ENCODE assay signal across 27 cellular contexts in genomic region chr11:16758382-16759024, GRCh38. TPM values are rescaled to one million over a fixed set of nuclear protein-coding genes. Genes with fewer than 3 reads are reported as not detected.
DNase-seq lines count a peak whose midpoint lies in the region; ATAC-seq, FAIRE-seq and TF ChIP-seq lines count a peak whose summit lies in the region.
"Had no signal": no experiment of that assay in that cellular context is flagged by ENCODE, and none has a peak within 500 bp of the region (broad histone marks: within the 10 kb centered on the region; RNA-seq: fewer than 3 reads in every experiment).

No MANE protein-coding gene starts in this region.

- TF ChIP-seq EP300 in K562 (IDR thresholded peaks at IDR 0.05; ENCODE audit: low read length) = no peak

- in situ Hi-C loops in K562 (cut with MboI) = no loop called here

- no peak for TF ChIP-seq RAD21 in K562 (CRISPR knock-in tag; conservative IDR thresholded peaks at IDR 0.05 in 1 of 2, IDR thresholded peaks at IDR 0.05 in 1 of 2)

- ATAC-seq in activated T-cell treated with anti-CD3 and anti-CD28 coated beads, Interleukin-2, amount 50 U/mL, for 4 hours = no peak
- no peak for ATAC-seq in CD4-positive, alpha-beta T cell (ENCODE audit: poor library complexity)
- ATAC-seq in K562 = peak; percentile 52
- ATAC-seq in natural killer cell = no peak
- ATAC-seq: gastroesophageal sphincter had no signal

- no peak overlapping the region for H3K4me3 ChIP-seq in K562
- H3K4me3 ChIP-seq: ascending aorta, gastroesophageal sphincter, psoas muscle, SK-N-MC had no signal

- no peaks in the 10 kb centered on the region for H3K9me1 ChIP-seq in K562 (ENCODE audit: control insufficient read depth, insufficient read depth, low read length)

- H4K20me1 ChIP-seq in K562 (replicated peaks; ENCODE audit: control insufficient read depth, insufficient read depth, low read length) = no peaks in the 10 kb centered on the region

- H3K27ac Mint-ChIP-seq in activated T-cell treated with anti-CD3 and anti-CD28 coated beads, Interleukin-2, amount 50 U/mL, for 24 hours = peak overlapping the region; percentile 61
- peak overlapping the region; percentile 63 for H3K27ac Mint-ChIP-seq in CD4-positive, alpha-beta T cell
- H3K27ac Mint-ChIP-seq in natural killer cell = peak overlapping the region; percentile 16 to 34

- no peaks in the 10 kb centered on the region for H3K27me3 Mint-ChIP-seq in activated T-cell treated with anti-CD3 and anti-CD28 coated beads, Interleukin-2, amount 50 U/mL, for 24 hours
- H3K27me3 Mint-ChIP-seq in activated T-cell treated with anti-CD3 and anti-CD28 coated beads, Interleukin-2, amount 50 U/mL, for 4 hours (ENCODE audit: low read depth) = no peaks in the 10 kb centered on the region
- no peaks in the 10 kb centered on the region for H3K27me3 Mint-ChIP-seq in CD4-positive, alpha-beta T cell
- H3K27me3 Mint-ChIP-seq in natural killer cell (ENCODE audit: low read depth in 2 of 2) = no peaks in the 10 kb centered on the region

- no peak overlapping the region for H3K27ac ChIP-seq in CD4-positive, alpha-beta T cell (ENCODE audit: low read depth, low read length)
- no peak overlapping the region for H3K27ac ChIP-seq in K562 (ENCODE audit: extremely low read depth, low read depth, low read length)
- H3K27ac ChIP-seq: ascending aorta, gastroesophageal sphincter had no signal

- H2AFZ ChIP-seq in K562 (ENCODE audit: low read depth, low read length) = no peak overlapping the region

- CTCF ChIA-PET in CD4-positive, alpha-beta T cell (lab: Charles Lee) = no interaction called here
- CTCF ChIA-PET in K562 (lab: Yijun Ruan, JAX; ENCODE audit: low intra/inter-chr PET ratio) = no interaction called here
- CTCF ChIA-PET in GM10248 (lab: Yijun Ruan, JAX) = interaction anchor here (0.9 kb wide), 1 partner anchor 13 kb away, joined by 3 read pairs; no protein-coding TSS in a partner anchor

- peaks cover 28% of the 10 kb centered on the region for H3K4me1 Mint-ChIP-seq in activated T-cell treated with anti-CD3 and anti-CD28 coated beads, Interleukin-2, amount 50 U/mL, for 24 hours (ENCODE audit: low read depth)
- H3K4me1 Mint-ChIP-seq in activated T-cell treated with anti-CD3 and anti-CD28 coated beads, Interleukin-2, amount 50 U/mL, for 4 hours (ENCODE audit: low read depth) = peaks cover 18% of the 10 kb centered on the region
- H3K4me1 Mint-ChIP-seq in CD4-positive, alpha-beta T cell (ENCODE audit: low read depth) = peaks cover 11% of the 10 kb centered on the region
- H3K4me1 Mint-ChIP-seq in natural killer cell = peaks cover 0 to 5% of the 10 kb centered on the region in 2 donors

- DNase-seq in activated T-cell treated with anti-CD3 and anti-CD28 coated beads, Interleukin-2, amount 50 U/mL, for 24 hours = no peak
- DNase-seq in activated T-cell treated with anti-CD3 and anti-CD28 coated beads, Interleukin-2, amount 50 U/mL, for 4 hours = no peak
- no peak for DNase-seq in CD4-positive, alpha-beta T cell
- DNase-seq in K562 (ENCODE audit: extremely low read depth in 1 of 4, low spot score in 3 of 4) = no peak
- no peak for DNase-seq in natural killer cell
- no peak for DNase-seq in GM10248 (ENCODE audit: extremely low spot score)
- no peak for DNase-seq in DMS79 (lab: John Stamatoyannopoulos, UW)
- DNase-seq in DMS53 treated with DMSO at 0.1 percent for 48 hours (lab: John Stamatoyannopoulos, UW; ENCODE audit: unreplicated experiment) = no peak
- DNase-seq: activated CD4-positive, alpha-beta T cell treated with anti-CD3 and anti-CD28 coated beads for 1 hour; activated CD8-positive, alpha-beta memory T cell treated with anti-CD3 and anti-CD28 coated beads for 24 hours; activated naive CD4-positive, alpha-beta T cell treated with anti-CD3 and anti-CD28 coated beads, Interleukin-2, amount 50 U/mL, for 16 hours; central memory CD4-positive, alpha-beta T cell; DMS79 treated with DMSO at 0.1 percent for 48 hours; hippocampal formation; left cardiac atrium; NCI-H1436; NCI-H446; NCI-H774; nucleus accumbens; psoas muscle; RPMI8226; stimulated activated naive CD4-positive, alpha-beta T cell treated with Interleukin-2 at 50 U/mL for 16 hours; T-helper 2 cell had no signal

- no TSS peak for BruUV-seq in K562 (replicated peaks; lab: Mats Ljungman, UMichigan)

- no peak overlapping the region for H3K9ac ChIP-seq in K562 (ENCODE audit: insufficient read depth in 1 of 2, low read depth in 2 of 2, low read length in 2 of 2)

- peaks cover 51% of the 10 kb centered on the region for H3K36me3 Mint-ChIP-seq in activated T-cell treated with anti-CD3 and anti-CD28 coated beads, Interleukin-2, amount 50 U/mL, for 24 hours (ENCODE audit: low read depth)
- H3K36me3 Mint-ChIP-seq in activated T-cell treated with anti-CD3 and anti-CD28 coated beads, Interleukin-2, amount 50 U/mL, for 4 hours (ENCODE audit: insufficient read depth) = peaks cover 33% of the 10 kb centered on the region
- H3K36me3 Mint-ChIP-seq in CD4-positive, alpha-beta T cell (ENCODE audit: low read depth) = peaks cover 50% of the 10 kb centered on the region
- H3K36me3 Mint-ChIP-seq in natural killer cell = peaks cover 19% of the 10 kb centered on the region

- intact Hi-C loops in CD4-positive, alpha-beta T cell (cut with DNase I, micrococcal nuclease) = no loop called here
- intact Hi-C loops in K562 (cut with micrococcal nuclease) (no loop called here), natural killer cell (cut with micrococcal nuclease) (no loop called here)

- TF ChIP-seq CTCF in CD4-positive, alpha-beta T cell (IDR thresholded peaks at IDR 0.05) = no peak
- TF ChIP-seq CTCF in K562 (IDR thresholded peaks at IDR 0.05 in 2 of 3, conservative IDR thresholded peaks at IDR 0.05 in 1 of 3; ENCODE audit: insufficient read depth in 2 of 3, low read depth in 1 of 3, low read length in 3 of 3) (no peak), natural killer cell (IDR thresholded peaks at IDR 0.05) (no peak), GM10248 (IDR thresholded peaks at IDR 0.05; ENCODE audit: control extremely low read depth, extremely low read depth, low read depth, missing control alignments) (no peak)

- FAIRE-seq in K562 (lab: Jason Lieb, UNC) = no peak
- FAIRE-seq: urothelium cell line had no signal

- TF ChIP-seq POLR2A in K562 (conservative IDR thresholded peaks at IDR 0.05) = no peak; the same call in 1 of the 2 replicates

- 58% methylated on average over 4 of the region's 4 CpGs for WGBS in K562 (ENCODE audit: insufficient coverage, low coverage, missing lambda C conversion rate)

- H3K27me3 ChIP-seq in CD4-positive, alpha-beta T cell (ENCODE audit: control insufficient read depth, insufficient read depth, low read length) = no peaks in the 10 kb centered on the region
- no peaks in the 10 kb centered on the region; a peak in 2 of 5 replicates for H3K27me3 ChIP-seq in K562 (ENCODE audit: control insufficient read depth in 2 of 2, insufficient read depth in 2 of 2, low read length in 2 of 2)
- H3K27me3 ChIP-seq: ascending aorta, gastroesophageal sphincter had no signal

- H3K79me2 ChIP-seq in K562 (ENCODE audit: control insufficient read depth, insufficient read depth, low read length) = no peaks in the 10 kb centered on the region

- no peaks in the 10 kb centered on the region for H3K9me3 Mint-ChIP-seq in activated T-cell treated with anti-CD3 and anti-CD28 coated beads, Interleukin-2, amount 50 U/mL, for 24 hours
- no peaks in the 10 kb centered on the region for H3K9me3 Mint-ChIP-seq in activated T-cell treated with anti-CD3 and anti-CD28 coated beads, Interleukin-2, amount 50 U/mL, for 4 hours
- H3K9me3 Mint-ChIP-seq in CD4-positive, alpha-beta T cell = no peaks in the 10 kb centered on the region
- no peaks in the 10 kb centered on the region for H3K9me3 Mint-ChIP-seq in natural killer cell

- H3K9me3 ChIP-seq in CD4-positive, alpha-beta T cell (ENCODE audit: control insufficient read depth, low read length) = no peaks in the 10 kb centered on the region
- H3K9me3 ChIP-seq in K562 (replicated peaks; ENCODE audit: control insufficient read depth, insufficient read depth, low read depth, low read length) = no peaks in the 10 kb centered on the region
- H3K9me3 ChIP-seq: ascending aorta, gastroesophageal sphincter, psoas muscle had no signal

- POLR2A ChIA-PET in CD4-positive, alpha-beta T cell (lab: Charles Lee) = interaction anchor here (1.2 kb wide), 1 partner anchor 20 kb away, joined by 3 read pairs; the partner anchor contains the start of gene C11orf58
- POLR2A ChIA-PET in K562 (lab: Yijun Ruan, JAX) = no interaction called here
- POLR2A ChIA-PET in GM10248 (lab: Yijun Ruan, JAX) = interaction anchor here (0.6 kb wide), 1 partner anchor 1543 kb away, joined by 5 read pairs; no protein-coding TSS in a partner anchor

- no peak overlapping the region for H3K4me3 Mint-ChIP-seq in activated T-cell treated with anti-CD3 and anti-CD28 coated beads, Interleukin-2, amount 50 U/mL, for 24 hours
- no peak overlapping the region for H3K4me3 Mint-ChIP-seq in activated T-cell treated with anti-CD3 and anti-CD28 coated beads, Interleukin-2, amount 50 U/mL, for 4 hours
- H3K4me3 Mint-ChIP-seq in CD4-positive, alpha-beta T cell = no peak overlapping the region
- no peak overlapping the region for H3K4me3 Mint-ChIP-seq in natural killer cell

- H3K36me3 ChIP-seq in K562 (ENCODE audit: control insufficient read depth, insufficient read depth, low read length) = peaks cover 37% of the 10 kb centered on the region; the same call in 2 of the 3 replicates

- H3K4me1 ChIP-seq in K562 (replicated peaks in 1 of 2; ENCODE audit: control insufficient read depth in 2 of 2, insufficient read depth in 2 of 2, low read length in 2 of 2) = no peaks in the 10 kb centered on the region
- H3K4me1 ChIP-seq: ascending aorta, gastroesophageal sphincter, psoas muscle had no signal

- H3K4me2 ChIP-seq in K562 (ENCODE audit: insufficient read depth, low read length) = no peak overlapping the region

RNA-seq across cellular contexts. Expression of gene C11orf58, which starts 20.1 kb away (rescaled TPM):
- 100 to 1,000 TPM; 166 to 178 (median 173) TPM for total RNA-seq in activated T-cell treated with anti-CD3 and anti-CD28 coated beads, Interleukin-2, amount 50 U/mL, for 4 hours
- total RNA-seq in CD4-positive, alpha-beta T cell = 100 to 1,000 TPM; 145 to 150 TPM
- total RNA-seq in K562 (2011; cell fraction: chromatin; rRNA removed; ENCODE audit: low replicate concordance) = 28.1 and 89.9 TPM in 2 replicates
- total RNA-seq in K562 (2011; cell fraction: nucleolus; rRNA removed) = 17.8 and 20.7 TPM in 2 replicates
- 48.6 and 82.8 TPM in 2 replicates for total RNA-seq in K562 (2011; cell fraction: nucleoplasm; rRNA removed)
- total RNA-seq in K562 (2014; rRNA removed) (188 and 247 TPM in 2 replicates), K562 (2014; rRNA removed; fragmentation: Illumina TruSeq; extraction: Trizol) (196 and 207 TPM in 2 replicates), K562 (2015; rRNA removed; fragmentation: Illumina TruSeq; extraction: Trizol) (231 and 248 TPM in 2 replicates), K562 (2021) (96.4 and 104 TPM in 2 replicates), natural killer cell (100 to 1,000 TPM; 109 to 118 (median 115) TPM)
- polyA plus RNA-seq in K562 (2011; rRNA removed) (97.4 and 130 TPM in 2 replicates), K562 (2014; fragmentation: Illumina TruSeq; extraction: Trizol) (232 and 243 TPM in 2 replicates), K562 (2014; fragmentation: Nextera tagmentation; extraction: Ambion mirVana) (100 to 1,000 TPM; 395 to 421 TPM), K562 (2014; rRNA removed) (226 and 273 TPM in 2 replicates)
- polyA plus RNA-seq in K562 (2011; cell fraction: cytosol; rRNA removed) = 33.8 and 65.3 TPM in 2 replicates
- 35.2 and 44.8 TPM in 2 replicates for polyA plus RNA-seq in K562 (2011; cell fraction: nucleus; rRNA removed)
- polyA plus RNA-seq in K562 (2012) = 116 and 260 TPM in 2 replicates
- 132 and 155 TPM in 2 replicates for polyA minus RNA-seq in K562 (2011; rRNA and poly(A)+ RNA removed)
- polyA minus RNA-seq in K562 (2011; cell fraction: cytosol; rRNA and poly(A)+ RNA removed) = 90.8 and 103 TPM in 2 replicates
- polyA minus RNA-seq in K562 (2011; cell fraction: nucleus; rRNA and poly(A)+ RNA removed) = 25.6 and 53.9 TPM in 2 replicates
